In genomic region chr17:79842656-79843474, GRCh38 we compare ENCODE assay signal across 8 cellular contexts. TPM values are rescaled to one million over a fixed set of nuclear protein-coding genes. Genes with fewer than 3 reads are reported as not detected.
DNase-seq lines count a peak whose midpoint lies in the region; ATAC-seq lines count a peak whose summit lies in the region.

No MANE protein-coding gene starts in this region.

- H3K27ac ChIP-seq in mesodermal cell (ENCODE audit: low read depth, low read length, severe bottlenecking), result no peak overlapping the region

- no peaks in the 10 kb centered on the region for H3K9me3 Mint-ChIP-seq in activated T-cell treated with anti-CD3 and anti-CD28 coated beads, Interleukin-2, amount 50 U/mL, for 72 hours

- H3K27ac Mint-ChIP-seq in activated T-cell treated with anti-CD3 and anti-CD28 coated beads, Interleukin-2, amount 50 U/mL, for 72 hours, result no peak overlapping the region

- H3K4me3 ChIP-seq in mesodermal cell (ENCODE audit: extremely low read depth, insufficient read depth, low read length, poor library complexity, severe bottlenecking), result peak overlapping the region; percentile 44

- peak overlapping the region; percentile 79 to 85 for H3K4me3 Mint-ChIP-seq in activated T-cell treated with anti-CD3 and anti-CD28 coated beads, Interleukin-2, amount 50 U/mL, for 72 hours

- peaks cover 18% of the 10 kb centered on the region for H3K27me3 Mint-ChIP-seq in activated T-cell treated with anti-CD3 and anti-CD28 coated beads, Interleukin-2, amount 50 U/mL, for 72 hours (ENCODE audit: low read depth)

- H3K4me1 ChIP-seq in mesodermal cell (ENCODE audit: control insufficient read depth, insufficient read depth, low read length, poor library complexity, severe bottlenecking), result peaks cover 6% of the 10 kb centered on the region

- H3K4me1 Mint-ChIP-seq in activated T-cell treated with anti-CD3 and anti-CD28 coated beads, Interleukin-2, amount 50 U/mL, for 72 hours (ENCODE audit: low read depth), result peaks cover 30% of the 10 kb centered on the region

- H3K36me3 ChIP-seq in mesodermal cell (ENCODE audit: control insufficient read depth, insufficient read depth, low read length), result no peaks in the 10 kb centered on the region

- H3K9me3 ChIP-seq in mesodermal cell (ENCODE audit: control insufficient read depth, low read length), result no peaks in the 10 kb centered on the region

- H3K36me3 Mint-ChIP-seq in activated T-cell treated with anti-CD3 and anti-CD28 coated beads, Interleukin-2, amount 50 U/mL, for 72 hours (ENCODE audit: insufficient read depth in 2 of 2), result peaks cover 0 to 5% of the 10 kb centered on the region in 2 donors

- ATAC-seq in activated T-cell treated with anti-CD3 and anti-CD28 coated beads, Interleukin-2, amount 50 U/mL, for 72 hours (replicated peaks in 1 of 2), result no peak
- ATAC-seq in HG02588 (IDR thresholded peaks at IDR 0.05; ENCODE audit: unreplicated experiment) (no peak), GM18868 (IDR thresholded peaks at IDR 0.05; ENCODE audit: unreplicated experiment) (no peak)

- peak; percentile 16 for DNase-seq in stimulated activated CD4-positive, alpha-beta T cell treated with anti-CD3 and anti-CD28 coated beads, Interleukin-4, amount 100 ng/mL, for 24 hours
- no peak for DNase-seq in stimulated activated CD4-positive, alpha-beta T cell treated with anti-CD3 and anti-CD28 coated beads, Interleukin-4, amount 100 ng/mL, for 1 hour
- DNase-seq in activated T-cell treated with anti-CD3 and anti-CD28 coated beads, Interleukin-2, amount 50 U/mL, for 72 hours, result peak; percentile 45 to 54
- no peak for DNase-seq in A172 (ENCODE audit: low spot score)
- no peak for DNase-seq in Ammon's horn (ENCODE audit: low spot score)

- 2 to 3% methylated on average over 48 to 50 of the region's 66 CpGs for WGBS in mesodermal cell (ENCODE audit: insufficient coverage in 2 of 2), 2 experiments

RNA-seq across cellular contexts. Expression of gene CBX4, which starts 3.6 kb away (rescaled TPM):
- 10 to 100 TPM; 38.3 to 45.8 TPM for total RNA-seq in activated T-cell treated with anti-CD3 and anti-CD28 coated beads, Interleukin-2, amount 50 U/mL, for 72 hours
- polyA plus RNA-seq in mesodermal cell (2013, experiment 1 of 2), result 9.3 TPM
- polyA plus RNA-seq in mesodermal cell (2013, experiment 2 of 2), result 9.1 TPM
- 17.2 and 20.5 TPM in 2 replicates for total RNA-seq in A172 (2014; rRNA removed; shearing (Covaris generic))

RNA-seq across cellular contexts. Expression of gene CBX8, which starts 46.0 kb away (rescaled TPM):
- 1 to 10 TPM; 6.0 to 7.2 TPM for total RNA-seq in activated T-cell treated with anti-CD3 and anti-CD28 coated beads, Interleukin-2, amount 50 U/mL, for 72 hours
- 5.2 TPM for polyA plus RNA-seq in mesodermal cell (2013, experiment 1 of 2)
- 4.1 TPM for polyA plus RNA-seq in mesodermal cell (2013, experiment 2 of 2)
- 7.9 and 8.8 TPM in 2 replicates for total RNA-seq in A172 (2014; rRNA removed; shearing (Covaris generic))

Comparison
In these comparisons a context has a peak if more than half of its experiments do, and no peak if none do; other contexts are left out.
1. DNase-seq: peak in stimulated activated CD4-positive, alpha-beta T cell treated with anti-CD3 and anti-CD28 coated beads, Interleukin-4, amount 100 ng/mL, for 24 hours (single experiment) and activated T-cell treated with anti-CD3 and anti-CD28 coated beads, Interleukin-2, amount 50 U/mL, for 72 hours (2 of 2); none in stimulated activated CD4-positive, alpha-beta T cell treated with anti-CD3 and anti-CD28 coated beads, Interleukin-4, amount 100 ng/mL, for 1 hour (single experiment), A172 (single experiment) and Ammon's horn (single experiment).